20 cellular contexts compared by ENCODE assay signal in genomic region chr1:87212431-87213125, GRCh38.
DNase-seq lines count a peak whose midpoint lies in the region; ATAC-seq, FAIRE-seq and TF ChIP-seq lines count a peak whose summit lies in the region.
"Had no signal": no experiment of that assay in that cellular context is flagged by ENCODE, and none has a peak within 500 bp of the region (broad histone marks: within the 10 kb centered on the region; RNA-seq: fewer than 3 reads in every experiment).

No MANE protein-coding gene starts in this region.

- H3K27me3 Mint-ChIP-seq in astrocyte (ENCODE audit: low read depth, unreplicated experiment) (peaks cover 3% of the 10 kb centered on the region), neural crest cell (ENCODE audit: low read depth) (no peaks in the 10 kb centered on the region)

- H3K27me3 ChIP-seq in astrocyte (ENCODE audit: insufficient read depth, low read length) (no peaks in the 10 kb centered on the region), stomach (no peaks in the 10 kb centered on the region)

- no peak overlapping the region for H3K4me2 ChIP-seq in astrocyte (ENCODE audit: low read length)
- H3K4me2 ChIP-seq: GM23338 had no signal

- no peaks in the 10 kb centered on the region for H4K20me1 ChIP-seq in astrocyte (ENCODE audit: insufficient read depth, low read length)

- H3K9me3 ChIP-seq in astrocyte (ENCODE audit: insufficient read depth, low read depth, low read length) (no peaks in the 10 kb centered on the region), stomach (peaks cover 0 to 17% (median 12%) of the 10 kb centered on the region in 4 donors)

- H3K4me1 ChIP-seq in astrocyte (ENCODE audit: insufficient read depth, low read length) (no peaks in the 10 kb centered on the region), stomach (no peaks in the 10 kb centered on the region)

- TF ChIP-seq EP300 in stomach (IDR thresholded peaks at IDR 0.05), result no peak

- H3K9me3 Mint-ChIP-seq in astrocyte (ENCODE audit: unreplicated experiment) (peaks cover 8% of the 10 kb centered on the region), neural crest cell (peaks cover 12% of the 10 kb centered on the region)

- DNase-seq in AG10803 (ENCODE audit: low read depth), result peak; percentile 47
- peak; percentile 55 to 79 for DNase-seq in NCI-H524 (lab: John Stamatoyannopoulos, UW)
- DNase-seq in astrocyte (ENCODE audit: low read depth), result peak; percentile 52
- DNase-seq in neural crest cell (ENCODE audit: low read depth, low spot score), result no peak
- DNase-seq in HUDEP-2 (lab: John Stamatoyannopoulos, UW; ENCODE audit: unreplicated experiment in 76 of 76), result no peak
- DNase-seq in stomach, result no peak
- DNase-seq: NCI-H1105; NCI-H1694 treated with DMSO at 0.1 percent for 48 hours; NCI-H2107; NCI-H2227 treated with DMSO at 0.1 percent for 48 hours; NCI-H526 treated with DMSO at 0.1 percent for 48 hours; NK-92 treated with Interleukin-12 subunit alpha and Interleukin-12 subunit beta, amount 100 ng/mL, for 24 hours; SHP77 treated with DMSO at 0.1 percent for 48 hours had no signal

- H3K27ac Mint-ChIP-seq in astrocyte (ENCODE audit: unreplicated experiment), result peak overlapping the region; percentile 2
- H3K27ac Mint-ChIP-seq in neural crest cell (ENCODE audit: unreplicated experiment), result peak overlapping the region; percentile 51
- H3K27ac Mint-ChIP-seq: GM23338 had no signal

- H3K4me3 ChIP-seq in AG10803 (ENCODE audit: low read length), result no peak overlapping the region
- no peak overlapping the region for H3K4me3 ChIP-seq in astrocyte (ENCODE audit: insufficient read depth, low read depth, low read length)
- H3K4me3 ChIP-seq in stomach, result no peak overlapping the region
- H3K4me3 ChIP-seq: GM23338 had no signal

- no peak overlapping the region for H3K9ac ChIP-seq in astrocyte (ENCODE audit: low read length)

- H3K4me1 Mint-ChIP-seq in astrocyte (ENCODE audit: low read depth, unreplicated experiment), result peaks cover 2% of the 10 kb centered on the region
- peaks cover 18% of the 10 kb centered on the region for H3K4me1 Mint-ChIP-seq in neural crest cell

- TF ChIP-seq CTCF in AG10803 (conservative IDR thresholded peaks at IDR 0.05; ENCODE audit: low read length), result no peak
- TF ChIP-seq CTCF in astrocyte (IDR thresholded peaks at IDR 0.05; ENCODE audit: insufficient read depth, low read depth, low read length), result no peak
- no peak for TF ChIP-seq CTCF in neural crest cell (conservative IDR thresholded peaks at IDR 0.05)
- no peak for TF ChIP-seq CTCF in stomach (IDR thresholded peaks at IDR 0.05)

- no peak for ATAC-seq in GM21529 (IDR thresholded peaks at IDR 0.05; ENCODE audit: unreplicated experiment)
- ATAC-seq in GM18868 (IDR thresholded peaks at IDR 0.05; ENCODE audit: unreplicated experiment), result no peak
- ATAC-seq: GM23338, HCT116 had no signal

- H3K36me3 Mint-ChIP-seq in astrocyte (ENCODE audit: low read depth, unreplicated experiment) (no peaks in the 10 kb centered on the region), neural crest cell (ENCODE audit: low read depth) (peaks cover 9% of the 10 kb centered on the region)
- H3K36me3 Mint-ChIP-seq: CD14-positive monocyte had no signal

- 72 to 84% (median 78%) methylated on average over 6 of the region's 6 CpGs for WGBS in stomach, 5 donors

- FAIRE-seq in astrocyte (lab: Jason Lieb, UNC), result no peak
- FAIRE-seq: HTR-8/SVneo had no signal

- H3K36me3 ChIP-seq in astrocyte (ENCODE audit: insufficient read depth, low read length) (no peaks in the 10 kb centered on the region), stomach (no peaks in the 10 kb centered on the region)

- H2AFZ ChIP-seq in astrocyte (ENCODE audit: low read depth, low read length), result no peak overlapping the region
- H2AFZ ChIP-seq: GM23338 had no signal

- no peaks in the 10 kb centered on the region for H3K79me2 ChIP-seq in astrocyte (ENCODE audit: insufficient read depth, low read length)

- no peak for TF ChIP-seq POLR2A in stomach (IDR thresholded peaks at IDR 0.05)

- intact Hi-C loops in stomach (cut with DNase I; ENCODE audit: low total_unique reads), result no loop called here

- H3K27ac ChIP-seq in astrocyte (ENCODE audit: low read depth, low read length) (no peak overlapping the region), stomach (no peak overlapping the region)
- H3K27ac ChIP-seq: HL-60 had no signal

- H3K4me3 Mint-ChIP-seq in astrocyte (ENCODE audit: unreplicated experiment) (no peak overlapping the region), neural crest cell (no peak overlapping the region)
- H3K4me3 Mint-ChIP-seq: CD14-positive monocyte, GM23338 had no signal

Comparison
In these comparisons a context has a peak if more than half of its experiments do, and no peak if none do; other contexts are left out.
1. DNase-seq: peak in AG10803 (single experiment), NCI-H524 (2 of 2) and astrocyte (single experiment); none in neural crest cell (single experiment), HUDEP-2 (0 of 76) and stomach (single experiment).